In the genomic region with DNA sequence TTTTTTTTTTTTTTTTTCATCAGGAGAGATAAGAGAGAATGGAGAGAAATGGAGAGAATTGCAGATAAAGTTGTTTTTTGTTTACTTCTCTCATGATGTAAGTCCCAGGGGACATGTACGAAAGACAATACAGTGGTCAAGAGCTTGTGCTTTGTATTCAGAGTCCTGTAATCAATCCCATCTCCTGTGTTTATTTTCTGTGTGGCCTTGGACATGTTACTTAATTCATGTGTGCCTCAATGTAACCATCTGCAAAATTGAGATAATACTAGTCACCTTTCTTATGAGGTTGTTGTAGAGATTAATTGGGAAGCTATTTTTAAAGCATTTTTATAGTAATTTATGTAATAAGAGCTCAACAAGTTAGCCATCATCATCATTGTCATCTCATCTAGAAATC, we compare ENCODE assay signal across 20 cellular contexts.
"Had no signal": no experiment of that assay in that cellular context is flagged by ENCODE, and none has a peak within 500 bp of the region (broad histone marks: within the 10 kb centered on the region; RNA-seq: fewer than 3 reads in every experiment).

No MANE protein-coding gene starts in this region.

- H3K36me3 Mint-ChIP-seq: activated naive CD4-positive, alpha-beta T cell treated with anti-CD3 and anti-CD28 coated beads, Interleukin-2, amount 50 U/mL, for 24 hours; mesothelial cell of epicardium had no signal

- DNase-seq: activated CD4-positive, alpha-beta T cell treated with anti-CD3 and anti-CD28 coated beads for 4 hours; activated CD8-positive, alpha-beta memory T cell treated with anti-CD3 and anti-CD28 coated beads, Interleukin-2, amount 50 U/mL, for 4 hours; activated CD8-positive, alpha-beta T cell treated with anti-CD3 and anti-CD28 coated beads, Interleukin-2, amount 10 ng/mL, durations not matched to agents 7 days and 5 days; activated effector memory CD4-positive, alpha-beta T cell treated with anti-CD3 and anti-CD28 coated beads, Interleukin-2, amount 50 U/mL, for 16 hours; activated T-cell treated with anti-CD3 and anti-CD28 coated beads, Interleukin-2, amount 50 U/mL, for 48 hours; adrenal gland; central memory CD4-positive, alpha-beta T cell; effector CD4-positive, alpha-beta T cell; esophagus squamous epithelium; foreskin keratinocyte; kidney glomerular epithelial cell; lower lobe of right lung; spleen; stomach; T-helper 17 cell; WERI-Rb-1 had no signal

- H3K4me1 Mint-ChIP-seq: activated naive CD4-positive, alpha-beta T cell treated with anti-CD3 and anti-CD28 coated beads, Interleukin-2, amount 50 U/mL, for 24 hours; T-helper 17 cell had no signal

- H3K27me3 Mint-ChIP-seq: T-helper 17 cell had no signal

- H3K27ac Mint-ChIP-seq: activated CD8-positive, alpha-beta T cell treated with anti-CD3 and anti-CD28 coated beads, Interleukin-2, amount 10 ng/mL, durations not matched to agents 7 days and 5 days; activated naive CD4-positive, alpha-beta T cell treated with anti-CD3 and anti-CD28 coated beads, Interleukin-2, amount 50 U/mL, for 24 hours; mesothelial cell of epicardium; T-helper 17 cell had no signal

- ATAC-seq: activated CD8-positive, alpha-beta T cell treated with anti-CD3 and anti-CD28 coated beads, Interleukin-2, amount 10 ng/mL, durations not matched to agents 7 days and 5 days; foreskin keratinocyte; lower lobe of right lung; sciatic nerve; T-helper 17 cell had no signal

- H3K4me3 Mint-ChIP-seq: activated CD8-positive, alpha-beta T cell treated with anti-CD3 and anti-CD28 coated beads, Interleukin-2, amount 10 ng/mL, durations not matched to agents 7 days and 5 days; activated naive CD4-positive, alpha-beta T cell treated with anti-CD3 and anti-CD28 coated beads, Interleukin-2, amount 50 U/mL, for 24 hours; mesothelial cell of epicardium; T-helper 17 cell had no signal

- H3K9me3 ChIP-seq: adrenal gland, esophagus squamous epithelium, lower lobe of right lung, spleen, stomach had no signal

- H3K27me3 ChIP-seq: adrenal gland, esophagus squamous epithelium, foreskin keratinocyte, spleen, stomach had no signal

- H3K4me3 ChIP-seq: adrenal gland, coronary artery, esophagus squamous epithelium, lower lobe of right lung, spleen, stomach had no signal

- H3K27ac ChIP-seq: adrenal gland, esophagus squamous epithelium, foreskin keratinocyte, lower lobe of right lung, stomach, WERI-Rb-1 had no signal

- H3K36me3 ChIP-seq: adrenal gland, esophagus squamous epithelium, lower lobe of right lung, spleen, stomach, WERI-Rb-1 had no signal

- H3K9me3 Mint-ChIP-seq: activated naive CD4-positive, alpha-beta T cell treated with anti-CD3 and anti-CD28 coated beads, Interleukin-2, amount 50 U/mL, for 24 hours; mesothelial cell of epicardium had no signal
